Comparison of ENCODE assay signal across 10 cellular contexts in genomic region chr2:179049203-179049545, GRCh38. TPM values are rescaled to one million over a fixed set of nuclear protein-coding genes. Genes with fewer than 3 reads are reported as not detected.
DNase-seq lines count a peak whose midpoint lies in the region; ATAC-seq and TF ChIP-seq lines count a peak whose summit lies in the region.
"Had no signal": no experiment of that assay in that cellular context is flagged by ENCODE, and none has a peak within 500 bp of the region (broad histone marks: within the 10 kb centered on the region; RNA-seq: fewer than 3 reads in every experiment).

No MANE protein-coding gene starts in this region.

- no peak overlapping the region for H3K4me2 ChIP-seq in mammary epithelial cell (ENCODE audit: insufficient read depth, low read depth, low read length)
- H3K4me2 ChIP-seq in Karpas-422 (ENCODE audit: low read depth, low read length, poor library complexity, severe bottlenecking), result no peak overlapping the region

- H3K4me1 ChIP-seq in cardiac muscle cell (ENCODE audit: low read depth) (peaks cover 33% of the 10 kb centered on the region), aorta (ENCODE audit: control insufficient read depth in 1 of 2, insufficient read depth in 2 of 2, low read length in 2 of 2) (peaks cover 0 to 6% of the 10 kb centered on the region in 2 donors), mammary epithelial cell (ENCODE audit: insufficient read depth, low read length) (no peaks in the 10 kb centered on the region), Karpas-422 (ENCODE audit: low read length) (no peaks in the 10 kb centered on the region)

- intact Hi-C loops in aorta (cut with DNase I) (no loop called here), mammary epithelial cell (cut with micrococcal nuclease) (no loop called here)

- CTCF ChIA-PET in mammary epithelial cell (lab: Charles Lee; ENCODE audit: low non-redundant PET), result interaction anchor here (0.6 kb wide), 1 partner anchor 29 kb away, joined by 3 read pairs; no protein-coding TSS in a partner anchor

- peak; percentile 34 for ATAC-seq in HG03378 (IDR thresholded peaks at IDR 0.05; ENCODE audit: unreplicated experiment)
- peak; percentile 33 for ATAC-seq in aorta (ENCODE audit: low FRiP score)

- peaks cover 23% of the 10 kb centered on the region for H3K36me3 ChIP-seq in cardiac muscle cell
- H3K36me3 ChIP-seq in aorta (ENCODE audit: control insufficient read depth in 1 of 2, insufficient read depth in 2 of 2, low read length in 1 of 2), result no peaks in the 10 kb centered on the region
- H3K36me3 ChIP-seq in mammary epithelial cell (ENCODE audit: insufficient read depth, low read length), result no peaks in the 10 kb centered on the region
- no peaks in the 10 kb centered on the region for H3K36me3 ChIP-seq in Karpas-422 (ENCODE audit: insufficient read depth, low read length)

- dilution Hi-C loops in mammary epithelial cell (cut with HindIII; ENCODE audit: low sequenced_read_pairs), result no loop called here

- H3K9me3 Mint-ChIP-seq in activated naive CD4-positive, alpha-beta T cell treated with anti-CD3 and anti-CD28 coated beads, Interleukin-2, amount 50 U/mL, for 24 hours, result no peaks in the 10 kb centered on the region

- H3K9ac ChIP-seq in mammary epithelial cell (ENCODE audit: insufficient read depth, low read length) (no peak overlapping the region), Karpas-422 (ENCODE audit: low read length) (no peak overlapping the region)

- H3K27ac ChIP-seq in cardiac muscle cell (peak overlapping the region; percentile 99), aorta (ENCODE audit: low read depth in 1 of 2, low read length in 2 of 2) (no peak overlapping the region), mammary epithelial cell (ENCODE audit: insufficient read depth, low read depth, low read length) (no peak overlapping the region), Karpas-422 (ENCODE audit: low read length) (no peak overlapping the region)
- H3K27ac ChIP-seq: C4-2B, epithelial cell of prostate had no signal

- no peak overlapping the region for H2AFZ ChIP-seq in mammary epithelial cell (ENCODE audit: low read depth, low read length)
- H2AFZ ChIP-seq in Karpas-422 (ENCODE audit: low read length), result no peak overlapping the region

- 52 to 57% methylated on average over 4 of the region's 4 CpGs for WGBS in aorta, 2 donors
- 58% methylated on average over 4 of the region's 4 CpGs for WGBS in mammary epithelial cell (ENCODE audit: low coverage, missing lambda C conversion rate)

- no peak for DNase-seq in activated naive CD4-positive, alpha-beta T cell (lab: John Stamatoyannopoulos, UW)
- peak in 1 of 2 donors; percentile 55 for DNase-seq in cardiac muscle cell (ENCODE audit: low read depth in 1 of 2, low spot score in 1 of 2)
- DNase-seq in aorta, result no peak
- no peak for DNase-seq in mammary epithelial cell
- no peak for DNase-seq in Karpas-422
- DNase-seq in dermis blood vessel endothelial cell, result no peak

- peaks cover 66% of the 10 kb centered on the region for H3K4me1 Mint-ChIP-seq in activated naive CD4-positive, alpha-beta T cell treated with anti-CD3 and anti-CD28 coated beads, Interleukin-2, amount 50 U/mL, for 24 hours

- H3K79me2 ChIP-seq in mammary epithelial cell (ENCODE audit: insufficient read depth, low read length), result no peaks in the 10 kb centered on the region
- H3K79me2 ChIP-seq in Karpas-422 (ENCODE audit: low read length), result no peaks in the 10 kb centered on the region

- H4K20me1 ChIP-seq in mammary epithelial cell (ENCODE audit: insufficient read depth, low read length), result no peaks in the 10 kb centered on the region
- no peaks in the 10 kb centered on the region for H4K20me1 ChIP-seq in Karpas-422 (ENCODE audit: insufficient read depth, low read depth, low read length)

- no peaks in the 10 kb centered on the region for H3K9me2 ChIP-seq in Karpas-422 (replicated peaks; ENCODE audit: insufficient read depth, low read length)

- in situ Hi-C loops in mammary epithelial cell (cut with MboI; ENCODE audit: low sequenced_read_pairs in 2 of 2), result no loop called here

- H3K27me3 ChIP-seq in cardiac muscle cell (no peaks in the 10 kb centered on the region), aorta (ENCODE audit: control insufficient read depth in 1 of 2, insufficient read depth in 2 of 2, low read length in 1 of 2) (no peaks in the 10 kb centered on the region), mammary epithelial cell (ENCODE audit: insufficient read depth, low read length) (peaks cover 2% of the 10 kb centered on the region), Karpas-422 (ENCODE audit: low read length) (no peaks in the 10 kb centered on the region)

- H3K27me3 Mint-ChIP-seq in activated naive CD4-positive, alpha-beta T cell treated with anti-CD3 and anti-CD28 coated beads, Interleukin-2, amount 50 U/mL, for 24 hours, result no peaks in the 10 kb centered on the region

- peaks cover 6% of the 10 kb centered on the region for H3K36me3 Mint-ChIP-seq in activated naive CD4-positive, alpha-beta T cell treated with anti-CD3 and anti-CD28 coated beads, Interleukin-2, amount 50 U/mL, for 24 hours

- H3K9me3 ChIP-seq in cardiac muscle cell (ENCODE audit: low read depth), result no peaks in the 10 kb centered on the region
- no peaks in the 10 kb centered on the region for H3K9me3 ChIP-seq in aorta (ENCODE audit: control insufficient read depth, low read length)
- no peaks in the 10 kb centered on the region for H3K9me3 ChIP-seq in mammary epithelial cell (replicated peaks; ENCODE audit: insufficient read depth, low read length)
- H3K9me3 ChIP-seq in Karpas-422 (ENCODE audit: low read length), result no peaks in the 10 kb centered on the region

- peak overlapping the region; percentile 75 for H3K27ac Mint-ChIP-seq in activated naive CD4-positive, alpha-beta T cell treated with anti-CD3 and anti-CD28 coated beads, Interleukin-2, amount 50 U/mL, for 24 hours

- H3K4me3 Mint-ChIP-seq in activated naive CD4-positive, alpha-beta T cell treated with anti-CD3 and anti-CD28 coated beads, Interleukin-2, amount 50 U/mL, for 24 hours, result peak overlapping the region; percentile 94

- TF ChIP-seq CTCF in cardiac muscle cell (IDR thresholded peaks at IDR 0.05; ENCODE audit: low read depth, low read length) (no peak), mammary epithelial cell (conservative IDR thresholded peaks at IDR 0.05 in 1 of 2, IDR thresholded peaks at IDR 0.05 in 1 of 2; ENCODE audit: extremely low read depth in 1 of 2, insufficient read depth in 1 of 2, low read depth in 1 of 2, low read length in 2 of 2) (no peak)

- BruUV-seq in mammary epithelial cell (replicated peaks; lab: Mats Ljungman, UMichigan), result no TSS peak

- H3K4me3 ChIP-seq in cardiac muscle cell (peak overlapping the region; percentile 94), aorta (ENCODE audit: low read length in 2 of 2) (no peak overlapping the region), mammary epithelial cell (replicated peaks in 1 of 3; ENCODE audit: insufficient read depth in 1 of 3, low read depth in 2 of 3, low read length in 3 of 3) (no peak overlapping the region), Karpas-422 (ENCODE audit: low read length) (no peak overlapping the region)

RNA-seq across cellular contexts. Expression of gene CCDC141, which starts 0.8 kb away (rescaled TPM):
- 95.5 and 213 TPM in 2 replicates for total RNA-seq in cardiac muscle cell
- polyA plus RNA-seq in cardiac muscle cell, result 134 and 260 TPM in 2 replicates
- 10 to 100 TPM in 1 of 2 donors, 1 to 10 TPM in 1; 3.9 to 28.3 TPM for total RNA-seq in aorta
- polyA plus RNA-seq in aorta, result under 1 TPM; 0.13 TPM
- total RNA-seq in mammary epithelial cell, result not detected
- polyA plus RNA-seq in mammary epithelial cell, result 0.01 TPM
- not detected for polyA minus RNA-seq in mammary epithelial cell
- total RNA-seq in Karpas-422 (2014; rRNA removed; shearing (Covaris generic); ENCODE audit: low replicate concordance), result 0.30 TPM in 1 of 2 replicates, not detected in the other
- total RNA-seq in dermis blood vessel endothelial cell, result 1.2 and 1.5 TPM in 2 replicates
